Comparison of ENCODE assay signal across 2 cellular contexts in genomic region chr7:106980358-106980685, GRCh38.
TF ChIP-seq lines count a peak whose summit lies in the region.

No MANE protein-coding gene starts in this region.

TF ChIP-seq in K562, 482 proteins besides CTCF, POLR2A, EP300 and RAD21 (continues in another document):
- TF ChIP-seq ZNF347 (CRISPR knock-in tag; IDR thresholded peaks at IDR 0.05; ENCODE audit: low read depth) (no peak), SREBF1 (IDR thresholded peaks at IDR 0.05; ENCODE audit: borderline replicate concordance, low read depth, low read length) (no peak), GATA2 (CRISPR knock-in tag; IDR thresholded peaks at IDR 0.05) (peak; percentile 16; the same call in 1 of the 2 replicates), E4F1 (CRISPR knock-in tag; IDR thresholded peaks at IDR 0.05; ENCODE audit: borderline replicate concordance) (no peak), CCNT2 (IDR thresholded peaks at IDR 0.05; ENCODE audit: borderline replicate concordance, extremely low read depth, insufficient read length, low read depth, low read length) (no peak), SFPQ (IDR thresholded peaks at IDR 0.05; ENCODE audit: low read depth, low read length) (no peak), THAP12 (CRISPR knock-in tag; IDR thresholded peaks at IDR 0.05) (no peak), TARDBP (IDR thresholded peaks at IDR 0.05) (no peak), PKNOX1 (IDR thresholded peaks at IDR 0.05) (0 out of 2 replicates have a peak, but pooled peaks have one; percentile 3), ZNF717 (CRISPR knock-in tag; IDR thresholded peaks at IDR 0.05) (no peak), ZNF740 (CRISPR knock-in tag; IDR thresholded peaks at IDR 0.05) (no peak), ZNF740 (tag; IDR thresholded peaks at IDR 0.05) (0 out of 4 replicates have a peak, but pooled peaks of 1 of the 2 experiments have one; percentile 24), PHTF2 (CRISPR knock-in tag; IDR thresholded peaks at IDR 0.05) (peak; percentile 0; the same call in 1 of the 2 replicates), TAF1 (IDR thresholded peaks at IDR 0.05; ENCODE audit: control insufficient read depth, extremely low read depth, insufficient read depth, low read length, severe bottlenecking) (no peak), MTA1 (IDR thresholded peaks at IDR 0.05; ENCODE audit: borderline replicate concordance) (0 out of 2 replicates have a peak, but pooled peaks have one; percentile 36), ZNF175 (CRISPR knock-in tag; IDR thresholded peaks at IDR 0.05; ENCODE audit: low read depth) (peak; percentile 19; the same call in 1 of the 2 replicates), ZFPM2 (CRISPR knock-in tag; IDR thresholded peaks at IDR 0.05) (no peak), PYGO2 (tag; IDR thresholded peaks at IDR 0.05) (0 out of 2 replicates have a peak, but pooled peaks have one; percentile 44), NFE2 (IDR thresholded peaks at IDR 0.05; ENCODE audit: low read depth) (0 out of 2 replicates have a peak, but pooled peaks have one; percentile 0), ZNF217 (CRISPR knock-in tag; IDR thresholded peaks at IDR 0.05) (no peak), SNAPC5 (CRISPR knock-in tag; IDR thresholded peaks at IDR 0.05) (no peak)

TF ChIP-seq in endothelial cell of umbilical vein, 7 proteins besides CTCF, POLR2A, EP300 and RAD21:
- TF ChIP-seq EZH2 (IDR thresholded peaks at IDR 0.05; ENCODE audit: borderline replicate concordance, low read depth, low read length, severe bottlenecking) (no peak), FOS (IDR thresholded peaks at IDR 0.05; ENCODE audit: borderline replicate concordance, insufficient read depth, low read length) (no peak), JUN (IDR thresholded peaks at IDR 0.05; ENCODE audit: borderline replicate concordance, insufficient read depth, insufficient read length, low read depth) (no peak), POLR2AphosphoS5 (IDR thresholded peaks at IDR 0.05; ENCODE audit: insufficient read depth, low read depth, low read length) (no peak), MAX (IDR thresholded peaks at IDR 0.05; ENCODE audit: insufficient read depth, insufficient read length) (no peak), MYC (IDR thresholded peaks at IDR 0.05; ENCODE audit: low read depth, low read length) (no peak), GATA2 (IDR thresholded peaks at IDR 0.05; ENCODE audit: insufficient read depth, insufficient read length, low read depth, low read length) (no peak)
